In the genomic region with DNA sequence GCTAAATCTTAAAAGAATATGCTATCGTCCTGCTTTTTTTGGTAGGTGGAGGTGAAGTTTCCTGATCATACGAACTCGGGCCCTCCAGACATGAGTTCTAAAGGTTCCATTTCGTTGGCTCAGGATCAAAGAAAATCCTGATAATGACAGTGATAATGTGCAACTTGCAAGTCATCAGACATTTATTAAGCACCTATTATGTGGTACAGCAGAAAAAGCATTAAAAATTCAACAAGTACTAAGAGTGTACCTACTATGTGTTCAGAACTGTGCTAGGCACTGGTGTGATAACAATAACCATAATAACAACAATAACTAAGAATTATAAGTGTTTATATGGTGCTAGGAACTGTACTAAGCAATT, we compare ENCODE assay signal across 17 cellular contexts. TPM values are rescaled to one million over a fixed set of nuclear protein-coding genes. Genes with fewer than 3 reads are reported as not detected.
A peak's percentile ranks its signal among the peaks of the same experiment; 100 is the strongest.
DNase-seq lines count a peak whose midpoint lies in the region; ATAC-seq and TF ChIP-seq lines count a peak whose summit lies in the region.
"Had no signal": no experiment of that assay in that cellular context is flagged by ENCODE, and none has a peak within 500 bp of the region (broad histone marks: within the 10 kb centered on the region; RNA-seq: fewer than 3 reads in every experiment).

No MANE protein-coding gene starts in this region.

- peaks cover 10% of the 10 kb centered on the region for H4K20me1 ChIP-seq in IMR-90 (ENCODE audit: insufficient read depth, low read length)

- TF ChIP-seq RAD21 in IMR-90 (IDR thresholded peaks at IDR 0.05; ENCODE audit: low read length): no peak

- H2BK15ac ChIP-seq in IMR-90 (ENCODE audit: low read depth, low read length): no peak overlapping the region

- POLR2A ChIA-PET in IMR-90 (lab: Charles Lee; ENCODE audit: unreplicated experiment): no interaction called here

- H3K4me3 ChIP-seq in IMR-90 (ENCODE audit: insufficient read depth, low read depth, low read length): no peak overlapping the region
- H3K4me3 ChIP-seq: right atrium auricular region, SJSA1, stomach had no signal

- H2BK120ac ChIP-seq in IMR-90 (ENCODE audit: low read depth, low read length): 0 out of 2 replicates have a peak overlapping the region, but pooled peaks have one; percentile 35

- H3K14ac ChIP-seq in IMR-90 (replicated peaks; ENCODE audit: low read depth, low read length): no peak overlapping the region

- peaks cover 3% of the 10 kb centered on the region for H3K4me1 ChIP-seq in IMR-90 (ENCODE audit: control insufficient read depth, insufficient read depth, low read length)
- H3K4me1 ChIP-seq: parathyroid adenoma had no signal

- H3K79me1 ChIP-seq in IMR-90 (ENCODE audit: low read depth in 1 of 2, low read length in 2 of 2): peaks cover 3 to 20% of the 10 kb centered on the region in 2 experiments

- H2BK20ac ChIP-seq in IMR-90 (ENCODE audit: low read depth, low read length): no peak overlapping the region

- H2BK5ac ChIP-seq in IMR-90 (ENCODE audit: low read depth, low read length, poor library complexity, severe bottlenecking): no peak overlapping the region

- peak overlapping the region; percentile 39 for H3K4me3 Mint-ChIP-seq in activated naive CD4-positive, alpha-beta T cell treated with anti-CD3 and anti-CD28 coated beads, Interleukin-2, amount 50 U/mL, for 24 hours
- no peak overlapping the region for H3K4me3 Mint-ChIP-seq in dendritic cell treated with granulocyte-macrophage colony-stimulating factor and Interleukin-4, amounts not matched to agents 40 ng/mL and 50 ng/mL, for 4 days
- H3K4me3 Mint-ChIP-seq in stimulated activated memory B cell treated with anti-CD40 and anti-IgM and Interleukin-4, amounts not matched to agents 10 μg/mL and 1 μg/mL and 100 μg/mL, for 72 hours: no peak overlapping the region
- H3K4me3 Mint-ChIP-seq: activated B cell treated with CpG ODN at 0.5 μM for 24 hours, nephron progenitor cell had no signal

- peak overlapping the region in 1 of 2 experiments; percentile 36; a peak in 1 of 4 replicates for H4K8ac ChIP-seq in IMR-90 (ENCODE audit: low read depth in 2 of 2, low read length in 2 of 2)

- H4K91ac ChIP-seq in IMR-90 (ENCODE audit: insufficient read depth, low read depth, low read length): no peak overlapping the region

- no peak for TF ChIP-seq POLR2A in IMR-90 (IDR thresholded peaks at IDR 0.05; ENCODE audit: low read depth, low read length)

- CTCF ChIA-PET in IMR-90 (lab: Yijun Ruan, JAX): interaction anchor here (1.0 to 1.2 kb wide), 2 partner anchors 58 to 74 kb away, joined by 3 to 6 read pairs; no protein-coding TSS in a partner anchor

- intact Hi-C loops in IMR-90 (cut with micrococcal nuclease): no loop called here
- intact Hi-C loops in dendritic cell treated with granulocyte-macrophage colony-stimulating factor and Interleukin-4, amounts not matched to agents 40 ng/mL and 50 ng/mL, for 4 days (cut with micrococcal nuclease): loop anchor here (1.0 to 2.0 kb wide), 2 partner anchors 44 to 58 kb away; no protein-coding TSS in a partner anchor

- DNase-seq in activated naive CD4-positive, alpha-beta T cell treated with Interleukin-2 at 50 U/mL for 16 hours: no peak
- DNase-seq in IMR-90: no peak
- no peak for DNase-seq in ACHN
- DNase-seq in activated T-cell treated with anti-CD3 and anti-CD28 coated beads, Interleukin-2, amount 50 U/mL, for 48 hours: no peak
- no peak for DNase-seq in foreskin melanocyte
- DNase-seq: NCI-H446, nephron progenitor cell had no signal

- H3K9ac ChIP-seq in IMR-90 (ENCODE audit: low read depth, low read length): no peak overlapping the region
- H3K9ac ChIP-seq: parathyroid adenoma had no signal

- WGBS in IMR-90 (ENCODE audit: extremely low coverage in 2 of 2, insufficient read length in 1 of 2), 2 experiments: no CpG with 5 or more reads among the region's 4 CpGs

- H3K4ac ChIP-seq in IMR-90 (ENCODE audit: low read depth, low read length): no peak overlapping the region

- H3K4me2 ChIP-seq in IMR-90 (ENCODE audit: low read depth, low read length): no peak overlapping the region

- in situ Hi-C loops in IMR-90 (cut with MboI; ENCODE audit: low sequenced_read_pairs) (loop anchor here (10.0 kb wide), 1 partner anchor 570 kb away; no protein-coding TSS in a partner anchor), ACHN (cut with HindIII; ENCODE audit: low pct_ligation_motif_present, low pct_unique_long_range_greater_than_20kb, low sequenced_read_pairs) (no loop called here)

- peak overlapping the region; percentile 41 for H3K27ac Mint-ChIP-seq in activated naive CD4-positive, alpha-beta T cell treated with anti-CD3 and anti-CD28 coated beads, Interleukin-2, amount 50 U/mL, for 24 hours
- H3K27ac Mint-ChIP-seq in dendritic cell treated with granulocyte-macrophage colony-stimulating factor and Interleukin-4, amounts not matched to agents 40 ng/mL and 50 ng/mL, for 4 days: peak overlapping the region; percentile 63
- peak overlapping the region; percentile 58 for H3K27ac Mint-ChIP-seq in stimulated activated memory B cell treated with anti-CD40 and anti-IgM and Interleukin-4, amounts not matched to agents 10 μg/mL and 1 μg/mL and 100 μg/mL, for 72 hours
- H3K27ac Mint-ChIP-seq: activated B cell treated with CpG ODN at 0.5 μM for 24 hours; activated naive CD4-positive, alpha-beta T cell treated with anti-CD3 and anti-CD28 coated beads, Interleukin-2, amount 50 U/mL, for 72 hours; activated T-helper 2 cell treated with anti-CD3 and anti-CD28 coated beads, Interferon-gamma antibody, Interleukin-2, Interleukin-4, amounts not matched to agents 10 μg/mL and 5 μg/mL and 100 μg/mL, durations not matched to agents 14 hours and 24 hours and 36 hours; nephron progenitor cell had no signal

- H3K4me1 Mint-ChIP-seq in activated naive CD4-positive, alpha-beta T cell treated with anti-CD3 and anti-CD28 coated beads, Interleukin-2, amount 50 U/mL, for 24 hours: peaks cover 20% of the 10 kb centered on the region
- peaks cover 50% of the 10 kb centered on the region for H3K4me1 Mint-ChIP-seq in dendritic cell treated with granulocyte-macrophage colony-stimulating factor and Interleukin-4, amounts not matched to agents 40 ng/mL and 50 ng/mL, for 4 days (ENCODE audit: low read depth)
- peaks cover 42% of the 10 kb centered on the region for H3K4me1 Mint-ChIP-seq in stimulated activated memory B cell treated with anti-CD40 and anti-IgM and Interleukin-4, amounts not matched to agents 10 μg/mL and 1 μg/mL and 100 μg/mL, for 72 hours

- dilution Hi-C loops in IMR-90 (cut with HindIII; ENCODE audit: low sequenced_read_pairs, unreplicated experiment): no loop called here

- H2AK5ac ChIP-seq in IMR-90 (ENCODE audit: low read depth, low read length): no peak overlapping the region

- no peaks in the 10 kb centered on the region for H3K27me3 Mint-ChIP-seq in activated naive CD4-positive, alpha-beta T cell treated with anti-CD3 and anti-CD28 coated beads, Interleukin-2, amount 50 U/mL, for 24 hours
- no peaks in the 10 kb centered on the region for H3K27me3 Mint-ChIP-seq in dendritic cell treated with granulocyte-macrophage colony-stimulating factor and Interleukin-4, amounts not matched to agents 40 ng/mL and 50 ng/mL, for 4 days
- H3K27me3 Mint-ChIP-seq in stimulated activated memory B cell treated with anti-CD40 and anti-IgM and Interleukin-4, amounts not matched to agents 10 μg/mL and 1 μg/mL and 100 μg/mL, for 72 hours: peaks cover 2% of the 10 kb centered on the region

- no peak overlapping the region for H2AK9ac ChIP-seq in IMR-90 (replicated peaks; ENCODE audit: low read depth, low read length, poor library complexity)

- no peak overlapping the region for H3K27ac ChIP-seq in IMR-90 (ENCODE audit: insufficient read depth, low read length)
- H3K27ac ChIP-seq: parathyroid adenoma, right atrium auricular region, SJSA1, stomach had no signal

- no peaks in the 10 kb centered on the region for H3K27me3 ChIP-seq in IMR-90 (ENCODE audit: control insufficient read depth, insufficient read depth, low read length)
- H3K27me3 ChIP-seq: right atrium auricular region, SJSA1, stomach had no signal

- H3K23ac ChIP-seq in IMR-90 (ENCODE audit: low read depth, low read length): peak overlapping the region; percentile 48; the same call in 1 of the 2 replicates

- no peaks in the 10 kb centered on the region for H3K9me3 ChIP-seq in IMR-90 (ENCODE audit: control insufficient read depth, insufficient read depth, low read length)
- H3K9me3 ChIP-seq: right atrium auricular region, SJSA1, stomach had no signal

- peaks cover 13% of the 10 kb centered on the region for H3K9me1 ChIP-seq in IMR-90 (ENCODE audit: insufficient read depth, low read length)

- H3K36me3 ChIP-seq in IMR-90 (ENCODE audit: control insufficient read depth, insufficient read depth, low read length): no peaks in the 10 kb centered on the region
- H3K36me3 ChIP-seq: right atrium auricular region, stomach had no signal

- H3K36me3 Mint-ChIP-seq in activated naive CD4-positive, alpha-beta T cell treated with anti-CD3 and anti-CD28 coated beads, Interleukin-2, amount 50 U/mL, for 24 hours: peaks cover 2% of the 10 kb centered on the region
- H3K36me3 Mint-ChIP-seq in dendritic cell treated with granulocyte-macrophage colony-stimulating factor and Interleukin-4, amounts not matched to agents 40 ng/mL and 50 ng/mL, for 4 days (ENCODE audit: low read depth): peaks cover 14% of the 10 kb centered on the region
- peaks cover 10% of the 10 kb centered on the region for H3K36me3 Mint-ChIP-seq in stimulated activated memory B cell treated with anti-CD40 and anti-IgM and Interleukin-4, amounts not matched to agents 10 μg/mL and 1 μg/mL and 100 μg/mL, for 72 hours

- peak overlapping the region; percentile 73 for H2AFZ ChIP-seq in IMR-90 (replicated peaks; ENCODE audit: low read length, poor library complexity)
- H2AFZ ChIP-seq: parathyroid adenoma had no signal

- no peak overlapping the region for H3K56ac ChIP-seq in IMR-90 (ENCODE audit: extremely low read depth, insufficient read depth, low read length)

- no TSS peak for BruUV-seq in IMR-90 (replicated peaks; lab: Mats Ljungman, UMichigan)

- TF ChIP-seq CTCF in IMR-90 (conservative IDR thresholded peaks at IDR 0.05; ENCODE audit: low read depth, low read length): no peak

- no peak for ATAC-seq in IMR-90 (ENCODE audit: low read depth)
- no peak for ATAC-seq in stimulated activated memory B cell treated with anti-CD40 and anti-IgM and Interleukin-4, amounts not matched to agents 10 μg/mL and 1 μg/mL and 100 μg/mL, for 72 hours

- no peak overlapping the region for H3K18ac ChIP-seq in IMR-90 (ENCODE audit: low read depth, low read length)

- H4K5ac ChIP-seq in IMR-90 (ENCODE audit: low read depth, low read length): no peak overlapping the region

- no peaks in the 10 kb centered on the region for H3K9me3 Mint-ChIP-seq in activated naive CD4-positive, alpha-beta T cell treated with anti-CD3 and anti-CD28 coated beads, Interleukin-2, amount 50 U/mL, for 24 hours
- H3K9me3 Mint-ChIP-seq in dendritic cell treated with granulocyte-macrophage colony-stimulating factor and Interleukin-4, amounts not matched to agents 40 ng/mL and 50 ng/mL, for 4 days: no peaks in the 10 kb centered on the region
- no peaks in the 10 kb centered on the region for H3K9me3 Mint-ChIP-seq in stimulated activated memory B cell treated with anti-CD40 and anti-IgM and Interleukin-4, amounts not matched to agents 10 μg/mL and 1 μg/mL and 100 μg/mL, for 72 hours
- H3K9me3 Mint-ChIP-seq: activated B cell treated with CpG ODN at 0.5 μM for 24 hours; activated naive CD4-positive, alpha-beta T cell treated with anti-CD3 and anti-CD28 coated beads, Interleukin-2, amount 50 U/mL, for 72 hours; activated T-helper 2 cell treated with anti-CD3 and anti-CD28 coated beads, Interferon-gamma antibody, Interleukin-2, Interleukin-4, amounts not matched to agents 10 μg/mL and 5 μg/mL and 100 μg/mL, durations not matched to agents 14 hours and 24 hours and 36 hours; nephron progenitor cell had no signal

RNA-seq across cellular contexts. Expression of gene IER5, which starts 3.9 kb away (rescaled TPM):
- 15.8 and 29.4 TPM in 2 replicates for total RNA-seq in IMR-90 (2012; rRNA removed)
- 27.1 and 28.9 TPM in 2 replicates for polyA plus RNA-seq in IMR-90 (2012; rRNA removed)
- polyA plus RNA-seq in IMR-90 (2012; cell fraction: cytosol; rRNA removed): 22.5 and 29.5 TPM in 2 replicates
- polyA plus RNA-seq in IMR-90 (2012; cell fraction: nucleus; rRNA removed; ENCODE audit: low replicate concordance): 32.6 and 44.5 TPM in 2 replicates

RNA-seq across cellular contexts. Expression of gene MR1, which starts 50.8 kb away (rescaled TPM):
- total RNA-seq in IMR-90 (2012; rRNA removed): 5.0 and 6.1 TPM in 2 replicates
- 5.0 and 6.0 TPM in 2 replicates for polyA plus RNA-seq in IMR-90 (2012; rRNA removed)
- polyA plus RNA-seq in IMR-90 (2012; cell fraction: cytosol; rRNA removed): 2.1 and 3.4 TPM in 2 replicates
- polyA plus RNA-seq in IMR-90 (2012; cell fraction: nucleus; rRNA removed; ENCODE audit: low replicate concordance): 1.8 and 4.0 TPM in 2 replicates
